In genomic region chr1:6594977-6595740, GRCh38 we compare ENCODE assay signal across 22 cellular contexts. TPM values are rescaled to one million over a fixed set of nuclear protein-coding genes. Genes with fewer than 3 reads are reported as not detected.
DNase-seq lines count a peak whose midpoint lies in the region; ATAC-seq, FAIRE-seq and TF ChIP-seq lines count a peak whose summit lies in the region.
"Had no signal": no experiment of that assay in that cellular context is flagged by ENCODE, and none has a peak within 500 bp of the region (broad histone marks: within the 10 kb centered on the region; RNA-seq: fewer than 3 reads in every experiment).

No MANE protein-coding gene starts in this region.

- no peak overlapping the region for H3K27ac ChIP-seq in K562 (ENCODE audit: extremely low read depth, low read depth, low read length)
- H3K27ac ChIP-seq: C4-2B, PC-9 had no signal

- TF ChIP-seq CTCF in K562 (IDR thresholded peaks at IDR 0.05 in 2 of 3, conservative IDR thresholded peaks at IDR 0.05 in 1 of 3; ENCODE audit: insufficient read depth in 2 of 3, low read depth in 1 of 3, low read length in 3 of 3) (no peak), neural crest cell (conservative IDR thresholded peaks at IDR 0.05) (no peak)

- peaks cover 23% of the 10 kb centered on the region for H3K9me1 ChIP-seq in K562 (ENCODE audit: control insufficient read depth, insufficient read depth, low read length)

- no peaks in the 10 kb centered on the region for H3K27me3 ChIP-seq in K562 (ENCODE audit: control insufficient read depth in 2 of 2, insufficient read depth in 2 of 2, low read length in 2 of 2)

- peak overlapping the region; percentile 36 for H3K27ac Mint-ChIP-seq in activated CD4-positive, alpha-beta memory T cell treated with anti-CD3 and anti-CD28 coated beads, Interleukin-2, amount 10 ng/mL, durations not matched to agents 7 days and 5 days
- no peak overlapping the region for H3K27ac Mint-ChIP-seq in activated CD4-positive, alpha-beta memory T cell treated with anti-CD3 and anti-CD28 coated beads for 36 hours
- H3K27ac Mint-ChIP-seq in neural crest cell (ENCODE audit: unreplicated experiment) = peak overlapping the region; percentile 57

- no TSS peak for BruUV-seq in K562 (replicated peaks; lab: Mats Ljungman, UMichigan)

- WGBS in K562 (ENCODE audit: insufficient coverage, low coverage, missing lambda C conversion rate) = 92% methylated on average over 11 of the region's 11 CpGs

- H3K4me2 ChIP-seq in K562 (ENCODE audit: insufficient read depth, low read length) = no peak overlapping the region
- H3K4me2 ChIP-seq: PC-9 had no signal

- no peak overlapping the region for H3K4me3 Mint-ChIP-seq in activated CD4-positive, alpha-beta memory T cell treated with anti-CD3 and anti-CD28 coated beads, Interleukin-2, amount 10 ng/mL, durations not matched to agents 7 days and 5 days
- no peak overlapping the region for H3K4me3 Mint-ChIP-seq in activated CD4-positive, alpha-beta memory T cell treated with anti-CD3 and anti-CD28 coated beads for 36 hours
- no peak overlapping the region for H3K4me3 Mint-ChIP-seq in neural crest cell

- H3K36me3 ChIP-seq in K562 (ENCODE audit: control insufficient read depth, insufficient read depth, low read length) = peaks cover 97% of the 10 kb centered on the region

- no peak overlapping the region for H3K4me3 ChIP-seq in K562
- H3K4me3 ChIP-seq: GM12878, PC-9 had no signal

- no peaks in the 10 kb centered on the region for H3K27me3 Mint-ChIP-seq in activated CD4-positive, alpha-beta memory T cell treated with anti-CD3 and anti-CD28 coated beads, Interleukin-2, amount 10 ng/mL, durations not matched to agents 7 days and 5 days
- H3K27me3 Mint-ChIP-seq in activated CD4-positive, alpha-beta memory T cell treated with anti-CD3 and anti-CD28 coated beads for 36 hours = no peaks in the 10 kb centered on the region
- no peaks in the 10 kb centered on the region for H3K27me3 Mint-ChIP-seq in neural crest cell (ENCODE audit: low read depth)

- intact Hi-C loops in activated CD4-positive, alpha-beta memory T cell treated with anti-CD3 and anti-CD28 coated beads for 36 hours (cut with micrococcal nuclease) = no loop called here
- intact Hi-C loops in K562 (cut with micrococcal nuclease) = no loop called here

- CTCF ChIA-PET in activated CD4-positive, alpha-beta memory T cell treated with anti-CD3 and anti-CD28 coated beads, Interleukin-2, amount 10 ng/mL, durations not matched to agents 7 days and 5 days (lab: Charles Lee) = no interaction called here
- CTCF ChIA-PET in activated CD4-positive, alpha-beta memory T cell treated with anti-CD3 and anti-CD28 coated beads for 36 hours (lab: Charles Lee) = no interaction called here
- CTCF ChIA-PET in K562 (lab: Yijun Ruan, JAX; ENCODE audit: low intra/inter-chr PET ratio) = no interaction called here

- H3K4me1 Mint-ChIP-seq in activated CD4-positive, alpha-beta memory T cell treated with anti-CD3 and anti-CD28 coated beads, Interleukin-2, amount 10 ng/mL, durations not matched to agents 7 days and 5 days = peaks cover 54% of the 10 kb centered on the region
- peaks cover 37% of the 10 kb centered on the region for H3K4me1 Mint-ChIP-seq in activated CD4-positive, alpha-beta memory T cell treated with anti-CD3 and anti-CD28 coated beads for 36 hours (ENCODE audit: low read depth)
- H3K4me1 Mint-ChIP-seq in neural crest cell = peaks cover 2% of the 10 kb centered on the region

- H3K4me1 ChIP-seq in K562 (replicated peaks in 1 of 2; ENCODE audit: control insufficient read depth in 2 of 2, insufficient read depth in 2 of 2, low read length in 2 of 2) = peaks cover 17 to 42% of the 10 kb centered on the region in 2 experiments
- H3K4me1 ChIP-seq: Caco-2 had no signal

- peaks cover 53% of the 10 kb centered on the region for H3K79me2 ChIP-seq in K562 (ENCODE audit: control insufficient read depth, insufficient read depth, low read length)

- no peak for TF ChIP-seq EP300 in K562 (IDR thresholded peaks at IDR 0.05; ENCODE audit: low read length)

- no peak for DNase-seq in activated CD4-positive, alpha-beta memory T cell treated with anti-CD3 and anti-CD28 coated beads, Interleukin-2, amount 10 ng/mL, durations not matched to agents 7 days and 5 days
- no peak for DNase-seq in activated CD4-positive, alpha-beta memory T cell treated with anti-CD3 and anti-CD28 coated beads for 36 hours
- peak; percentile 74 for DNase-seq in NCI-H2227 (lab: John Stamatoyannopoulos, UW; ENCODE audit: unreplicated experiment)
- no peak for DNase-seq in K562 (ENCODE audit: extremely low read depth in 1 of 4, low spot score in 3 of 4)
- DNase-seq in neural crest cell (ENCODE audit: low read depth, low spot score) = no peak
- DNase-seq in epidermal melanocyte (ENCODE audit: insufficient read length, low spot score) = no peak
- no peak for DNase-seq in COLO829 (ENCODE audit: low spot score)
- DNase-seq: Caco-2, DMS79, KBM-7, NCI-H1092, NCI-H1694, NCI-H2107, PC-9 had no signal

- no peaks in the 10 kb centered on the region for H3K9me3 Mint-ChIP-seq in activated CD4-positive, alpha-beta memory T cell treated with anti-CD3 and anti-CD28 coated beads, Interleukin-2, amount 10 ng/mL, durations not matched to agents 7 days and 5 days
- no peaks in the 10 kb centered on the region for H3K9me3 Mint-ChIP-seq in activated CD4-positive, alpha-beta memory T cell treated with anti-CD3 and anti-CD28 coated beads for 36 hours
- no peaks in the 10 kb centered on the region for H3K9me3 Mint-ChIP-seq in neural crest cell

- in situ Hi-C loops in K562 (cut with MboI) = no loop called here

- H3K9me3 ChIP-seq in K562 (replicated peaks; ENCODE audit: control insufficient read depth, insufficient read depth, low read depth, low read length) = no peaks in the 10 kb centered on the region
- H3K9me3 ChIP-seq: Caco-2 had no signal

- H2AFZ ChIP-seq in K562 (ENCODE audit: low read depth, low read length) = no peak overlapping the region
- H2AFZ ChIP-seq: PC-9 had no signal

- H3K9ac ChIP-seq in K562 (ENCODE audit: insufficient read depth in 1 of 2, low read depth in 2 of 2, low read length in 2 of 2) = peak overlapping the region in 1 of 2 experiments; percentile 22; a peak in 2 of 4 replicates

- no peak for TF ChIP-seq RAD21 in K562 (CRISPR knock-in tag; conservative IDR thresholded peaks at IDR 0.05 in 1 of 2, IDR thresholded peaks at IDR 0.05 in 1 of 2)

- peaks cover 51% of the 10 kb centered on the region for H4K20me1 ChIP-seq in K562 (replicated peaks; ENCODE audit: control insufficient read depth, insufficient read depth, low read length)

- POLR2A ChIA-PET in activated CD4-positive, alpha-beta memory T cell treated with anti-CD3 and anti-CD28 coated beads, Interleukin-2, amount 10 ng/mL, durations not matched to agents 7 days and 5 days (lab: Charles Lee) = no interaction called here
- POLR2A ChIA-PET in activated CD4-positive, alpha-beta memory T cell treated with anti-CD3 and anti-CD28 coated beads for 36 hours (lab: Charles Lee) = no interaction called here
- POLR2A ChIA-PET in K562 (lab: Yijun Ruan, JAX) = interaction anchor here (0.5 to 10.7 kb wide), 8 partner anchors 7 to 1097 kb away, joined by 3 to 221 read pairs (median 3); partner anchors contain the start of genes KLHL21 and ZBTB48

- peaks cover 64% of the 10 kb centered on the region for H3K36me3 Mint-ChIP-seq in activated CD4-positive, alpha-beta memory T cell treated with anti-CD3 and anti-CD28 coated beads, Interleukin-2, amount 10 ng/mL, durations not matched to agents 7 days and 5 days (ENCODE audit: low read depth)
- peaks cover 44% of the 10 kb centered on the region for H3K36me3 Mint-ChIP-seq in activated CD4-positive, alpha-beta memory T cell treated with anti-CD3 and anti-CD28 coated beads for 36 hours
- H3K36me3 Mint-ChIP-seq in neural crest cell (ENCODE audit: low read depth) = peaks cover 2% of the 10 kb centered on the region

- ATAC-seq in K562 (no peak), GM19463 (IDR thresholded peaks at IDR 0.05; ENCODE audit: unreplicated experiment) (no peak)
- ATAC-seq: GM12878, HCT116 had no signal

- no peak for FAIRE-seq in K562 (lab: Jason Lieb, UNC)
- FAIRE-seq: A204.1, GM12878, GM19239, HTR-8/SVneo had no signal

- TF ChIP-seq POLR2A in K562 (conservative IDR thresholded peaks at IDR 0.05) = no peak

RNA-seq across cellular contexts. Expression of gene KLHL21, which starts 7.5 kb away (rescaled TPM):
- 10 to 100 TPM; 26.7 to 27.0 TPM for total RNA-seq in activated CD4-positive, alpha-beta memory T cell treated with anti-CD3 and anti-CD28 coated beads, Interleukin-2, amount 10 ng/mL, durations not matched to agents 7 days and 5 days
- 10 to 100 TPM; 18.1 to 19.4 TPM for total RNA-seq in activated CD4-positive, alpha-beta memory T cell treated with anti-CD3 and anti-CD28 coated beads for 36 hours
- total RNA-seq in K562 (2011; cell fraction: chromatin; rRNA removed; ENCODE audit: low replicate concordance) = 34.6 and 104 TPM in 2 replicates
- total RNA-seq in K562 (2011; cell fraction: nucleolus; rRNA removed) = 89.4 and 101 TPM in 2 replicates
- total RNA-seq in K562 (2011; cell fraction: nucleoplasm; rRNA removed) = 53.5 and 55.7 TPM in 2 replicates
- total RNA-seq in K562 (2014; rRNA removed) = 26.4 and 32.3 TPM in 2 replicates
- total RNA-seq in K562 (2014; rRNA removed; fragmentation: Illumina TruSeq; extraction: Trizol) = 10.0 and 12.6 TPM in 2 replicates
- 22.4 and 23.6 TPM in 2 replicates for total RNA-seq in K562 (2015; rRNA removed; fragmentation: Illumina TruSeq; extraction: Trizol)
- 39.6 and 42.1 TPM in 2 replicates for total RNA-seq in K562 (2021)
- polyA plus RNA-seq in K562 (2011; rRNA removed) = 11.0 and 14.9 TPM in 2 replicates
- 17.3 and 24.4 TPM in 2 replicates for polyA plus RNA-seq in K562 (2011; cell fraction: cytosol; rRNA removed)
- polyA plus RNA-seq in K562 (2011; cell fraction: nucleus; rRNA removed) = 28.7 and 48.0 TPM in 2 replicates
- 37.5 and 39.1 TPM in 2 replicates for polyA plus RNA-seq in K562 (2012)
- polyA plus RNA-seq in K562 (2014; fragmentation: Illumina TruSeq; extraction: Trizol) = 17.5 and 24.2 TPM in 2 replicates
- polyA plus RNA-seq in K562 (2014; fragmentation: Nextera tagmentation; extraction: Ambion mirVana) = 1 to 10 TPM; 2.1 to 2.2 TPM
- 21.0 and 22.2 TPM in 2 replicates for polyA plus RNA-seq in K562 (2014; rRNA removed)
- polyA minus RNA-seq in K562 (2011; rRNA and poly(A)+ RNA removed) = 14.0 and 18.0 TPM in 2 replicates
- polyA minus RNA-seq in K562 (2011; cell fraction: cytosol; rRNA and poly(A)+ RNA removed) = 21.5 and 32.0 TPM in 2 replicates
- polyA minus RNA-seq in K562 (2011; cell fraction: nucleus; rRNA and poly(A)+ RNA removed) = 22.6 and 27.8 TPM in 2 replicates
- 18.8 and 19.0 TPM in 2 replicates for total RNA-seq in neural crest cell

RNA-seq across cellular contexts. Expression of gene ZBTB48, which starts 15.4 kb away (rescaled TPM):
- total RNA-seq in activated CD4-positive, alpha-beta memory T cell treated with anti-CD3 and anti-CD28 coated beads, Interleukin-2, amount 10 ng/mL, durations not matched to agents 7 days and 5 days = 10 to 100 TPM; 33.2 to 42.3 TPM
- total RNA-seq in activated CD4-positive, alpha-beta memory T cell treated with anti-CD3 and anti-CD28 coated beads for 36 hours = 10 to 100 TPM; 24.6 to 28.1 TPM
- 73.9 and 235 TPM in 2 replicates for total RNA-seq in K562 (2011; cell fraction: chromatin; rRNA removed; ENCODE audit: low replicate concordance)
- total RNA-seq in K562 (2011; cell fraction: nucleolus; rRNA removed) = 195 and 197 TPM in 2 replicates
- total RNA-seq in K562 (2011; cell fraction: nucleoplasm; rRNA removed) = 94.0 and 120 TPM in 2 replicates
- total RNA-seq in K562 (2014; rRNA removed) (42.4 and 52.4 TPM in 2 replicates), K562 (2014; rRNA removed; fragmentation: Illumina TruSeq; extraction: Trizol) (17.2 and 19.8 TPM in 2 replicates), K562 (2015; rRNA removed; fragmentation: Illumina TruSeq; extraction: Trizol) (44.5 and 55.4 TPM in 2 replicates), K562 (2021) (52.9 and 55.3 TPM in 2 replicates), neural crest cell (35.7 and 41.0 TPM in 2 replicates)
- polyA plus RNA-seq in K562 (2011; rRNA removed) (29.5 and 57.2 TPM in 2 replicates), K562 (2014; fragmentation: Illumina TruSeq; extraction: Trizol) (24.9 and 40.6 TPM in 2 replicates), K562 (2014; fragmentation: Nextera tagmentation; extraction: Ambion mirVana) (1 to 10 TPM; 1.9 to 7.4 TPM), K562 (2014; rRNA removed) (50.9 and 66.9 TPM in 2 replicates)
- 50.1 and 59.3 TPM in 2 replicates for polyA plus RNA-seq in K562 (2011; cell fraction: cytosol; rRNA removed)
- 124 and 137 TPM in 2 replicates for polyA plus RNA-seq in K562 (2011; cell fraction: nucleus; rRNA removed)
- 45.7 and 62.8 TPM in 2 replicates for polyA plus RNA-seq in K562 (2012)
- polyA minus RNA-seq in K562 (2011; rRNA and poly(A)+ RNA removed) = 28.0 and 28.3 TPM in 2 replicates
- polyA minus RNA-seq in K562 (2011; cell fraction: cytosol; rRNA and poly(A)+ RNA removed) = 31.8 and 39.4 TPM in 2 replicates
- polyA minus RNA-seq in K562 (2011; cell fraction: nucleus; rRNA and poly(A)+ RNA removed) = 52.8 and 74.0 TPM in 2 replicates

RNA-seq across cellular contexts. Expression of gene PHF13, which starts 18.4 kb away (rescaled TPM):
- 10 to 100 TPM; 15.4 to 17.2 TPM for total RNA-seq in activated CD4-positive, alpha-beta memory T cell treated with anti-CD3 and anti-CD28 coated beads, Interleukin-2, amount 10 ng/mL, durations not matched to agents 7 days and 5 days
- 10 to 100 TPM; 16.8 to 16.9 TPM for total RNA-seq in activated CD4-positive, alpha-beta memory T cell treated with anti-CD3 and anti-CD28 coated beads for 36 hours
- 29.6 and 40.5 TPM in 2 replicates for total RNA-seq in K562 (2011; cell fraction: chromatin; rRNA removed; ENCODE audit: low replicate concordance)
- 22.5 and 27.3 TPM in 2 replicates for total RNA-seq in K562 (2011; cell fraction: nucleolus; rRNA removed)
- total RNA-seq in K562 (2011; cell fraction: nucleoplasm; rRNA removed) = 22.7 and 26.4 TPM in 2 replicates
- total RNA-seq in K562 (2014; rRNA removed) (12.6 and 13.8 TPM in 2 replicates), K562 (2014; rRNA removed; fragmentation: Illumina TruSeq; extraction: Trizol) (11.7 and 12.6 TPM in 2 replicates), K562 (2015; rRNA removed; fragmentation: Illumina TruSeq; extraction: Trizol) (9.8 and 10.3 TPM in 2 replicates), K562 (2021) (30.2 and 36.1 TPM in 2 replicates), neural crest cell (32.6 and 33.5 TPM in 2 replicates)
- polyA plus RNA-seq in K562 (2011; rRNA removed) (8.8 and 9.6 TPM in 2 replicates), K562 (2014; fragmentation: Illumina TruSeq; extraction: Trizol) (17.9 and 21.5 TPM in 2 replicates), K562 (2014; fragmentation: Nextera tagmentation; extraction: Ambion mirVana) (1 to 10 TPM; 1.8 TPM), K562 (2014; rRNA removed) (13.2 and 13.3 TPM in 2 replicates)
- 6.1 and 6.2 TPM in 2 replicates for polyA plus RNA-seq in K562 (2011; cell fraction: cytosol; rRNA removed)
- 20.7 and 23.9 TPM in 2 replicates for polyA plus RNA-seq in K562 (2011; cell fraction: nucleus; rRNA removed)
- polyA plus RNA-seq in K562 (2012) = 15.6 and 27.8 TPM in 2 replicates
- polyA minus RNA-seq in K562 (2011; rRNA and poly(A)+ RNA removed) = 7.5 and 7.7 TPM in 2 replicates
- 7.8 and 9.4 TPM in 2 replicates for polyA minus RNA-seq in K562 (2011; cell fraction: cytosol; rRNA and poly(A)+ RNA removed)
- 4.3 and 6.3 TPM in 2 replicates for polyA minus RNA-seq in K562 (2011; cell fraction: nucleus; rRNA and poly(A)+ RNA removed)

RNA-seq across cellular contexts. Expression of gene THAP3, which starts 29.5 kb away (rescaled TPM):
- total RNA-seq in activated CD4-positive, alpha-beta memory T cell treated with anti-CD3 and anti-CD28 coated beads, Interleukin-2, amount 10 ng/mL, durations not matched to agents 7 days and 5 days = 10 to 100 TPM; 23.7 to 24.1 TPM
- 10 to 100 TPM; 22.8 TPM for total RNA-seq in activated CD4-positive, alpha-beta memory T cell treated with anti-CD3 and anti-CD28 coated beads for 36 hours
- total RNA-seq in K562 (2011; cell fraction: chromatin; rRNA removed; ENCODE audit: low replicate concordance) = 24.8 and 79.9 TPM in 2 replicates
- 69.4 and 79.1 TPM in 2 replicates for total RNA-seq in K562 (2011; cell fraction: nucleolus; rRNA removed)
- 43.9 and 44.6 TPM in 2 replicates for total RNA-seq in K562 (2011; cell fraction: nucleoplasm; rRNA removed)
- total RNA-seq in K562 (2014; rRNA removed) (31.2 and 37.6 TPM in 2 replicates), K562 (2014; rRNA removed; fragmentation: Illumina TruSeq; extraction: Trizol) (7.4 and 9.5 TPM in 2 replicates), K562 (2015; rRNA removed; fragmentation: Illumina TruSeq; extraction: Trizol) (23.3 and 24.4 TPM in 2 replicates), K562 (2021) (18.2 and 22.1 TPM in 2 replicates), neural crest cell (26.1 and 28.5 TPM in 2 replicates)
- polyA plus RNA-seq in K562 (2011; rRNA removed) (12.7 and 18.9 TPM in 2 replicates), K562 (2014; fragmentation: Illumina TruSeq; extraction: Trizol) (20.0 and 23.0 TPM in 2 replicates), K562 (2014; fragmentation: Nextera tagmentation; extraction: Ambion mirVana) (1 to 10 TPM; 1.9 to 7.0 TPM), K562 (2014; rRNA removed) (28.1 and 29.3 TPM in 2 replicates)
- 16.2 and 22.5 TPM in 2 replicates for polyA plus RNA-seq in K562 (2011; cell fraction: cytosol; rRNA removed)
- 26.7 and 33.4 TPM in 2 replicates for polyA plus RNA-seq in K562 (2011; cell fraction: nucleus; rRNA removed)
- 15.1 and 24.7 TPM in 2 replicates for polyA plus RNA-seq in K562 (2012)
- 9.4 and 10.5 TPM in 2 replicates for polyA minus RNA-seq in K562 (2011; rRNA and poly(A)+ RNA removed)
- 8.3 and 12.0 TPM in 2 replicates for polyA minus RNA-seq in K562 (2011; cell fraction: cytosol; rRNA and poly(A)+ RNA removed)
- polyA minus RNA-seq in K562 (2011; cell fraction: nucleus; rRNA and poly(A)+ RNA removed) = 15.3 and 21.4 TPM in 2 replicates

RNA-seq across cellular contexts. Expression of gene TAS1R1, which starts 40.1 kb away (rescaled TPM):
- under 1 TPM in 1 of 2 experiments, not detected in 1; 0.08 TPM for total RNA-seq in activated CD4-positive, alpha-beta memory T cell treated with anti-CD3 and anti-CD28 coated beads, Interleukin-2, amount 10 ng/mL, durations not matched to agents 7 days and 5 days
- total RNA-seq in activated CD4-positive, alpha-beta memory T cell treated with anti-CD3 and anti-CD28 coated beads for 36 hours = not detected
- 0.28 and 0.44 TPM in 2 replicates for total RNA-seq in K562 (2011; cell fraction: chromatin; rRNA removed; ENCODE audit: low replicate concordance)
- total RNA-seq in K562 (2011; cell fraction: nucleolus; rRNA removed) = 0.39 TPM in 1 of 2 replicates, not detected in the other
- 0.15 TPM in 1 of 2 replicates, not detected in the other for total RNA-seq in K562 (2011; cell fraction: nucleoplasm; rRNA removed)
- total RNA-seq in K562 (2014; rRNA removed) (not detected in 2 replicates), K562 (2014; rRNA removed; fragmentation: Illumina TruSeq; extraction: Trizol) (not detected in 2 replicates), K562 (2015; rRNA removed; fragmentation: Illumina TruSeq; extraction: Trizol) (not detected in 2 replicates), K562 (2021) (not detected in 2 replicates), neural crest cell (not detected in 2 replicates)
- polyA plus RNA-seq in K562 (2011; rRNA removed) (0.04 and 0.06 TPM in 2 replicates), K562 (2014; fragmentation: Illumina TruSeq; extraction: Trizol) (not detected in 2 replicates), K562 (2014; fragmentation: Nextera tagmentation; extraction: Ambion mirVana) (not detected), K562 (2014; rRNA removed) (not detected in 2 replicates)
- 0.01 and 0.04 TPM in 2 replicates for polyA plus RNA-seq in K562 (2011; cell fraction: cytosol; rRNA removed)
- 0.06 TPM in 1 of 2 replicates, not detected in the other for polyA plus RNA-seq in K562 (2011; cell fraction: nucleus; rRNA removed)
- polyA plus RNA-seq in K562 (2012) = 0.07 and 0.12 TPM in 2 replicates
- 0.11 TPM in 1 of 2 replicates, not detected in the other for polyA minus RNA-seq in K562 (2011; rRNA and poly(A)+ RNA removed)
- not detected in 2 replicates for polyA minus RNA-seq in K562 (2011; cell fraction: cytosol; rRNA and poly(A)+ RNA removed)
- not detected in 2 replicates for polyA minus RNA-seq in K562 (2011; cell fraction: nucleus; rRNA and poly(A)+ RNA removed)
- total RNA-seq: Caco-2, G401, GM12878, PC-9 had no signal
